In the genomic region with DNA sequence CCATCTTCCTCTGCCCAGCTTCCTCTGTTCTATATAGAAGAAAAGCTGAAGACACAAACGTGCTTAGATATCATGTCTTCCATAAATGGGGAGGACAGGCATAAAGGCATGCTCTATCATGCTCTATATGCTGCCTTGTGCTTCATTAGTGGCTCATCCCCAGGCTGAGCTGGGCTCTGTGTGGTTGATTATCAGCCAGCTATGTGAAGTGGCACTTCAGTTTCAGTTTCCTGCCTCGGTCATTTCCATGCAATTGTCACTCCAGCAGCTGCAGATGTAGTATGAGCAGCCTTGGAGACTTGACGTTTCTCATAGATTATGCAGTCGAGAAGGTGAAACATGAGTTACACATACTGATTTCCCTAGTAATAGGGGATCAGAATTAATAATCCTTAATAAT, we compare ENCODE assay signal across 13 cellular contexts.
A peak's percentile ranks its signal among the peaks of the same experiment; 100 is the strongest.
DNase-seq lines count a peak whose midpoint lies in the region; ATAC-seq and TF ChIP-seq lines count a peak whose summit lies in the region.
"Had no signal": no experiment of that assay in that cellular context is flagged by ENCODE, and none has a peak within 500 bp of the region (broad histone marks: within the 10 kb centered on the region; RNA-seq: fewer than 3 reads in every experiment).

No MANE protein-coding gene starts in this region.

- H3K4me1 Mint-ChIP-seq in nephron progenitor cell, result no peaks in the 10 kb centered on the region

- H3K4me3 ChIP-seq in epithelial cell of esophagus (ENCODE audit: low read length), result no peak overlapping the region
- H3K4me3 ChIP-seq: lower lobe of right lung, upper lobe of right lung had no signal

- H3K4me3 Mint-ChIP-seq in nephron progenitor cell, result no peak overlapping the region
- H3K4me3 Mint-ChIP-seq: activated naive CD8-positive, alpha-beta T cell had no signal

- no peak overlapping the region for H3K27ac Mint-ChIP-seq in nephron progenitor cell
- H3K27ac Mint-ChIP-seq: activated naive CD8-positive, alpha-beta T cell had no signal

- H3K36me3 Mint-ChIP-seq in nephron progenitor cell (ENCODE audit: low read depth), result peaks cover 6% of the 10 kb centered on the region
- H3K36me3 Mint-ChIP-seq: activated naive CD8-positive, alpha-beta T cell had no signal

- H3K9me3 Mint-ChIP-seq in nephron progenitor cell, result peaks cover 18% of the 10 kb centered on the region

- ATAC-seq in GM19025 (IDR thresholded peaks at IDR 0.05; ENCODE audit: low read depth, unreplicated experiment) (peak; percentile 93), HG02678 (IDR thresholded peaks at IDR 0.05; ENCODE audit: unreplicated experiment) (peak; percentile 73)
- ATAC-seq: lower lobe of right lung, upper lobe of right lung had no signal

- H3K27me3 Mint-ChIP-seq in nephron progenitor cell (ENCODE audit: low read depth, poor library complexity), result peaks cover 2% of the 10 kb centered on the region
- H3K27me3 Mint-ChIP-seq: activated naive CD8-positive, alpha-beta T cell had no signal

- TF ChIP-seq CTCF in epithelial cell of esophagus (IDR thresholded peaks at IDR 0.05; ENCODE audit: insufficient read depth, low read depth, low read length, missing control alignments) (no peak), nephron progenitor cell (IDR thresholded peaks at IDR 0.05) (no peak)

- DNase-seq in NCI-H187 treated with DMSO at 0.1 percent for 48 hours (lab: John Stamatoyannopoulos, UW), result peak; percentile 25
- DNase-seq in epithelial cell of esophagus (ENCODE audit: low read depth), result peak; percentile 1
- DNase-seq in stimulated activated CD4-positive, alpha-beta T cell treated with anti-CD3 and anti-CD28 coated beads, Interleukin-4, amount 100 ng/mL, for 24 hours, result no peak
- no peak for DNase-seq in T1000 (lab: John Stamatoyannopoulos, UW)
- no peak for DNase-seq in Ammon's horn (ENCODE audit: low spot score)
- DNase-seq in nephron progenitor cell, result no peak
- DNase-seq: hippocampal formation, lower lobe of right lung, NCI-H146, upper lobe of right lung had no signal

Comparison
In these comparisons a context has a peak if more than half of its experiments do, and no peak if none do; other contexts are left out.
1. DNase-seq: peak in NCI-H187 treated with DMSO at 0.1 percent for 48 hours (single experiment) and epithelial cell of esophagus (single experiment); none in stimulated activated CD4-positive, alpha-beta T cell treated with anti-CD3 and anti-CD28 coated beads, Interleukin-4, amount 100 ng/mL, for 24 hours (single experiment), T1000 (single experiment), Ammon's horn (single experiment) and nephron progenitor cell (single experiment).